In genomic region chr9:121735065-121735791, GRCh38 we compare ENCODE assay signal across 9 cellular contexts.
DNase-seq lines count a peak whose midpoint lies in the region; ATAC-seq and TF ChIP-seq lines count a peak whose summit lies in the region.
"Had no signal": no experiment of that assay in that cellular context is flagged by ENCODE, and none has a peak within 500 bp of the region (broad histone marks: within the 10 kb centered on the region; RNA-seq: fewer than 3 reads in every experiment).

No MANE protein-coding gene starts in this region.

- no peak overlapping the region for H3K27ac ChIP-seq in cardiac muscle cell
- H3K27ac ChIP-seq in KMS-11, result peak overlapping the region; percentile 56
- H3K27ac ChIP-seq in brain microvascular endothelial cell, result peak overlapping the region; percentile 37
- H3K27ac ChIP-seq in layer of hippocampus (ENCODE audit: low read depth, low read length), result peak overlapping the region; percentile 42

- TF ChIP-seq CTCF in cardiac muscle cell (IDR thresholded peaks at IDR 0.05; ENCODE audit: low read depth, low read length) (peak; percentile 68), KMS-11 (conservative IDR thresholded peaks at IDR 0.05; ENCODE audit: low read depth, low read length) (peak; percentile 66), brain microvascular endothelial cell (IDR thresholded peaks at IDR 0.05; ENCODE audit: low read depth, low read length, missing control alignments) (peak; percentile 89), type B pancreatic cell (conservative IDR thresholded peaks at IDR 0.05) (peak; percentile 54)

- H3K27me3 ChIP-seq in cardiac muscle cell, result no peaks in the 10 kb centered on the region
- no peaks in the 10 kb centered on the region for H3K27me3 ChIP-seq in KMS-11 (ENCODE audit: insufficient read depth, low read depth)
- H3K27me3 ChIP-seq in brain microvascular endothelial cell (replicated peaks), result no peaks in the 10 kb centered on the region
- H3K27me3 ChIP-seq in layer of hippocampus (ENCODE audit: control insufficient read depth, insufficient read depth, low read length), result no peaks in the 10 kb centered on the region

- H3K27me3 Mint-ChIP-seq in type B pancreatic cell, result peaks cover 13% of the 10 kb centered on the region

- peak overlapping the region; percentile 86 for H3K27ac Mint-ChIP-seq in type B pancreatic cell

- H3K36me3 Mint-ChIP-seq in type B pancreatic cell, result no peaks in the 10 kb centered on the region

- peak; percentile 49 to 65 for DNase-seq in cardiac muscle cell (ENCODE audit: low read depth in 1 of 2, low spot score in 1 of 2)
- DNase-seq in cardiac septum (ENCODE audit: low spot score), result no peak
- DNase-seq in brain microvascular endothelial cell, result peak; percentile 85
- DNase-seq in type B pancreatic cell (ENCODE audit: extremely low spot score, unreplicated experiment), result no peak
- no peak for DNase-seq in activated T-cell treated with anti-CD3 and anti-CD28 coated beads, Interleukin-2, amount 50 U/mL, for 48 hours

- no peaks in the 10 kb centered on the region for H3K9me3 Mint-ChIP-seq in type B pancreatic cell
- H3K9me3 Mint-ChIP-seq: central memory CD8-positive, alpha-beta T cell had no signal

- H3K36me3 ChIP-seq in cardiac muscle cell (no peaks in the 10 kb centered on the region), KMS-11 (ENCODE audit: insufficient read depth) (no peaks in the 10 kb centered on the region), brain microvascular endothelial cell (replicated peaks) (no peaks in the 10 kb centered on the region)

- H3K4me1 Mint-ChIP-seq in type B pancreatic cell (ENCODE audit: unreplicated experiment), result peaks cover 61% of the 10 kb centered on the region

- H3K4me2 ChIP-seq in KMS-11, result peak overlapping the region; percentile 31

- H4K20me1 ChIP-seq in KMS-11 (ENCODE audit: insufficient read depth), result no peaks in the 10 kb centered on the region

- H3K4me3 ChIP-seq in cardiac muscle cell (no peak overlapping the region), KMS-11 (IDR thresholded peaks at IDR 0.05; ENCODE audit: insufficient read depth, low read depth, low read length) (no peak overlapping the region), brain microvascular endothelial cell (ENCODE audit: low read depth, low read length) (no peak overlapping the region)

- no peaks in the 10 kb centered on the region for H3K9me3 ChIP-seq in cardiac muscle cell (ENCODE audit: low read depth)

- peaks cover 4% of the 10 kb centered on the region; the same call in 1 of the 2 replicates for H3K79me2 ChIP-seq in KMS-11 (ENCODE audit: insufficient read depth, low read depth)

- no peak for ATAC-seq in HG03039 (IDR thresholded peaks at IDR 0.05; ENCODE audit: unreplicated experiment)

- peak overlapping the region; percentile 81 for H3K4me3 Mint-ChIP-seq in type B pancreatic cell
- H3K4me3 Mint-ChIP-seq: central memory CD8-positive, alpha-beta T cell had no signal

- intact Hi-C loops in cardiac septum (cut with DNase I), result no loop called here

- no peak overlapping the region for H2AFZ ChIP-seq in KMS-11 (ENCODE audit: low read depth)

- in situ Hi-C loops in brain microvascular endothelial cell (cut with HindIII; ENCODE audit: low pct_ligation_motif_present, low sequenced_read_pairs), result loop anchor here (25.0 kb wide), 1 partner anchor 227 kb away; no protein-coding TSS in a partner anchor

- H3K4me1 ChIP-seq in cardiac muscle cell (ENCODE audit: low read depth) (peaks cover 21% of the 10 kb centered on the region), KMS-11 (ENCODE audit: low read depth, poor library complexity, severe bottlenecking) (peaks cover 95% of the 10 kb centered on the region)

- H3K9ac ChIP-seq in KMS-11, result peak overlapping the region; percentile 34; the same call in 1 of the 2 replicates

Comparison
In these comparisons a context has a peak if more than half of its experiments do, and no peak if none do; other contexts are left out.
1. DNase-seq: peak in cardiac muscle cell (2 of 2) and brain microvascular endothelial cell (single experiment); none in cardiac septum (single experiment), type B pancreatic cell (single experiment) and activated T-cell treated with anti-CD3 and anti-CD28 coated beads, Interleukin-2, amount 50 U/mL, for 48 hours (0 of 2).
2. Peak in every context shown above with its lines, with median percentiles within 50 percentile points of each other: CTCF ChIP-seq.